In genomic region chr12:103667129-103667528, GRCh38 we compare ENCODE assay signal across 18 cellular contexts.
DNase-seq lines count a peak whose midpoint lies in the region; ATAC-seq, FAIRE-seq and TF ChIP-seq lines count a peak whose summit lies in the region.
"Had no signal": no experiment of that assay in that cellular context is flagged by ENCODE, and none has a peak within 500 bp of the region (broad histone marks: within the 10 kb centered on the region; RNA-seq: fewer than 3 reads in every experiment).

No MANE protein-coding gene starts in this region.

- POLR2A ChIA-PET in A549 (lab: Yijun Ruan, JAX), result no interaction called here

- intact Hi-C loops in activated CD4-positive, alpha-beta T cell treated with anti-CD3 and anti-CD28 coated beads, Interleukin-2, amount 10 ng/mL, durations not matched to agents 24 days and 14 days (cut with micrococcal nuclease), result no loop called here

- H3K4me1 ChIP-seq in A549, result peaks cover 4% of the 10 kb centered on the region
- H3K4me1 ChIP-seq: BE2C, SJSA1 had no signal

- no peak for TF ChIP-seq CTCF in A549 (IDR thresholded peaks at IDR 0.05)

- TF ChIP-seq POLR2A in A549 (IDR thresholded peaks at IDR 0.05; ENCODE audit: low read length), result no peak

- H3K27me3 Mint-ChIP-seq in activated CD4-positive, alpha-beta T cell treated with anti-CD3 and anti-CD28 coated beads, Interleukin-2, amount 10 ng/mL, durations not matched to agents 24 days and 14 days, result peaks cover 5% of the 10 kb centered on the region

- peak; percentile 70 for FAIRE-seq in A549 (lab: Jason Lieb, UNC)

- CTCF ChIA-PET in A549 (lab: Yijun Ruan, JAX), result no interaction called here

- DNase-seq in A549 (ENCODE audit: low read depth in 1 of 2, low spot score in 1 of 2) (no peak), DMS153 (lab: John Stamatoyannopoulos, UW) (peak; percentile 61), NCI-H1417 (lab: John Stamatoyannopoulos, UW) (peak; percentile 31 to 66 (median 50)), NCI-H774 (lab: John Stamatoyannopoulos, UW) (peak; percentile 15)
- DNase-seq in stimulated activated CD4-positive, alpha-beta T cell treated with anti-CD3 and anti-CD28 coated beads, Interleukin-4, amount 100 ng/mL, for 1 hour, result no peak
- DNase-seq in effector CD4-positive, alpha-beta T cell, result no peak
- DNase-seq in activated CD4-positive, alpha-beta T cell treated with anti-CD3 and anti-CD28 coated beads, Interleukin-2, amount 10 ng/mL, durations not matched to agents 24 days and 14 days, result no peak
- DNase-seq: BE2C; CD4-positive, alpha-beta memory T cell; HFFc6; KBM-7; NCI-H1048; NCI-H226; OCI-M1; T-helper 9 cell had no signal

- ATAC-seq in A549, result no peak

- H3K27ac ChIP-seq in A549, result no peak overlapping the region
- H3K27ac ChIP-seq: HL-60, RWPE1, SJSA1 had no signal

- H3K27ac Mint-ChIP-seq in activated CD4-positive, alpha-beta T cell treated with anti-CD3 and anti-CD28 coated beads, Interleukin-2, amount 10 ng/mL, durations not matched to agents 24 days and 14 days, result no peak overlapping the region
- H3K27ac Mint-ChIP-seq: CD4-positive, alpha-beta memory T cell; HFFc6 had no signal

- TF ChIP-seq EP300 in A549 (IDR thresholded peaks at IDR 0.05), result no peak

- TF ChIP-seq RAD21 in A549 (conservative IDR thresholded peaks at IDR 0.05 in 1 of 2, IDR thresholded peaks at IDR 0.05 in 1 of 2), result no peak

- no peaks in the 10 kb centered on the region for H3K4me1 Mint-ChIP-seq in activated CD4-positive, alpha-beta T cell treated with anti-CD3 and anti-CD28 coated beads, Interleukin-2, amount 10 ng/mL, durations not matched to agents 24 days and 14 days
- H3K4me1 Mint-ChIP-seq: CD4-positive, alpha-beta memory T cell had no signal

- H3K9me3 Mint-ChIP-seq in activated CD4-positive, alpha-beta T cell treated with anti-CD3 and anti-CD28 coated beads, Interleukin-2, amount 10 ng/mL, durations not matched to agents 24 days and 14 days, result no peaks in the 10 kb centered on the region
- H3K9me3 Mint-ChIP-seq: CD4-positive, alpha-beta memory T cell; HFFc6 had no signal

- no peak overlapping the region for H3K4me3 ChIP-seq in A549
- H3K4me3 ChIP-seq: SJSA1 had no signal

- H3K36me3 Mint-ChIP-seq in activated CD4-positive, alpha-beta T cell treated with anti-CD3 and anti-CD28 coated beads, Interleukin-2, amount 10 ng/mL, durations not matched to agents 24 days and 14 days (ENCODE audit: low read depth), result no peaks in the 10 kb centered on the region
- H3K36me3 Mint-ChIP-seq: CD4-positive, alpha-beta memory T cell had no signal

- WGBS in A549 (ENCODE audit: missing lambda C conversion rate), result 36% methylated on average over 2 of the region's 2 CpGs

- peaks cover 2% of the 10 kb centered on the region; the same call in 1 of the 3 replicates for H3K9me3 ChIP-seq in A549
- H3K9me3 ChIP-seq: BE2C, SJSA1 had no signal

- H3K4me2 ChIP-seq in A549, result no peak overlapping the region

- H3K4me3 Mint-ChIP-seq in activated CD4-positive, alpha-beta T cell treated with anti-CD3 and anti-CD28 coated beads, Interleukin-2, amount 10 ng/mL, durations not matched to agents 24 days and 14 days, result no peak overlapping the region
- H3K4me3 Mint-ChIP-seq: CD4-positive, alpha-beta memory T cell; HFFc6 had no signal

TF ChIP-seq in A549, 52 proteins besides CTCF, POLR2A, EP300 and RAD21:
- TF ChIP-seq ZNF302 (CRISPR knock-in tag; IDR thresholded peaks at IDR 0.05), result no peak
- no peak for TF ChIP-seq SMC3 (IDR thresholded peaks at IDR 0.05)
- TF ChIP-seq SREBF2 (IDR thresholded peaks at IDR 0.05), result no peak
- no peak for TF ChIP-seq ESRRA (IDR thresholded peaks at IDR 0.05; ENCODE audit: borderline replicate concordance, low read length)
- TF ChIP-seq HOXA7 (CRISPR knock-in tag; IDR thresholded peaks at IDR 0.05), result no peak
- TF ChIP-seq REST (IDR thresholded peaks at IDR 0.05), result no peak
- no peak for TF ChIP-seq HDAC2 (IDR thresholded peaks at IDR 0.05)
- TF ChIP-seq JUN (IDR thresholded peaks at IDR 0.05), result no peak
- TF ChIP-seq ZC3H11A (IDR thresholded peaks at IDR 0.05), result no peak
- TF ChIP-seq USF2 (IDR thresholded peaks at IDR 0.05), result no peak
- no peak for TF ChIP-seq GATA3 (IDR thresholded peaks at IDR 0.05; ENCODE audit: borderline replicate concordance)
- TF ChIP-seq RFX5 (IDR thresholded peaks at IDR 0.05), result no peak
- no peak for TF ChIP-seq RNF2 (IDR thresholded peaks at IDR 0.05; ENCODE audit: borderline replicate concordance, low read depth)
- TF ChIP-seq HMGXB4 (CRISPR knock-in tag; IDR thresholded peaks at IDR 0.05; ENCODE audit: borderline replicate concordance), result no peak
- no peak for TF ChIP-seq HES2 (IDR thresholded peaks at IDR 0.05)

Comparison
In these comparisons a context has a peak if more than half of its experiments do, and no peak if none do; other contexts are left out.
1. DNase-seq: peak in DMS153 (single experiment), NCI-H1417 (3 of 3) and NCI-H774 (single experiment); none in A549 (0 of 2), stimulated activated CD4-positive, alpha-beta T cell treated with anti-CD3 and anti-CD28 coated beads, Interleukin-4, amount 100 ng/mL, for 1 hour (single experiment), effector CD4-positive, alpha-beta T cell (single experiment) and activated CD4-positive, alpha-beta T cell treated with anti-CD3 and anti-CD28 coated beads, Interleukin-2, amount 10 ng/mL, durations not matched to agents 24 days and 14 days (single experiment).